Comparison of ENCODE assay signal across 4 cellular contexts in genomic region chr9:35636877-35637246, GRCh38. TPM values are rescaled to one million over a fixed set of nuclear protein-coding genes. Genes with fewer than 3 reads are reported as not detected.
"Had no signal": no experiment of that assay in that cellular context is flagged by ENCODE, and none has a peak within 500 bp of the region (broad histone marks: within the 10 kb centered on the region; RNA-seq: fewer than 3 reads in every experiment).

No MANE protein-coding gene starts in this region.

RNA-seq across cellular contexts. Expression of gene SIT1, which starts 13.9 kb away (rescaled TPM):
- total RNA-seq: ascending aorta, dermis microvascular lymphatic vessel endothelial cell, endothelial cell of umbilical vein, kidney epithelial cell had no signal
- polyA plus RNA-seq: endothelial cell of umbilical vein had no signal

RNA-seq across cellular contexts. Expression of gene CD72, which starts 18.6 kb away (rescaled TPM):
- total RNA-seq: ascending aorta, endothelial cell of umbilical vein had no signal

RNA-seq across cellular contexts. Expression of gene RMRP, which starts 21.0 kb away (rescaled TPM):
- polyA plus RNA-seq: endothelial cell of umbilical vein had no signal
